Comparison of ENCODE assay signal across 16 cellular contexts in the genomic region with DNA sequence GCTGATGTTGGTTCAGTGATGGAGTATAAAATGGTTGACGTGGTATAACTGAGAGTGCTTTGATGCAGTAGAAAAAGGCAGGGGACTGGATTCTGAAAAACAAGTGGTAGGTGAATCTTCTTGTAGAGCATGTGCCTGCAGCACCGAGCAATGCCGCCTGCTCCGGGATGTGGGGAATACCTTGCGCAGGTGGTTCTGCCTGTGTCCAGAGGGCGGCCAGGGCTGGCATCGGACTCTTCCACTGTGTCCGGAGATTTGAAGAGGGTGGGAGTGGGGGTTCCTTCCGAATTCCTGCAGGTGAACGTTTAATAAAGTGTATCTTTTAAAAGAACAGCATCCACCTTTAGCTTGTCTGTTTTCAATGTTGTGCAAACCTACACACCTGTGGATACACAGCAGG.
DNase-seq lines count a peak whose midpoint lies in the region; ATAC-seq, FAIRE-seq and TF ChIP-seq lines count a peak whose summit lies in the region.
"Had no signal": no experiment of that assay in that cellular context is flagged by ENCODE, and none has a peak within 500 bp of the region (broad histone marks: within the 10 kb centered on the region; RNA-seq: fewer than 3 reads in every experiment).

No MANE protein-coding gene starts in this region.

- H3K4me3 ChIP-seq in mesodermal cell (ENCODE audit: extremely low read depth, insufficient read depth, low read length, poor library complexity, severe bottlenecking) (no peak overlapping the region), stomach (no peak overlapping the region)

- TF ChIP-seq POLR2A in stomach (IDR thresholded peaks at IDR 0.05): no peak

- in situ Hi-C loops in GM13977 (cut with MboI; ENCODE audit: low pct_unique_long_range_greater_than_20kb, low sequenced_read_pairs, unreplicated experiment): no loop called here

- ATAC-seq in HG02623 (IDR thresholded peaks at IDR 0.05; ENCODE audit: unreplicated experiment) (no peak), GM21717 (IDR thresholded peaks at IDR 0.05; ENCODE audit: unreplicated experiment) (no peak)
- ATAC-seq: activated T-cell treated with anti-CD3 and anti-CD28 coated beads, Interleukin-2, amount 50 U/mL, for 72 hours had no signal

- H3K4me1 ChIP-seq in mesodermal cell (ENCODE audit: control insufficient read depth, insufficient read depth, low read length, poor library complexity, severe bottlenecking): peaks cover 33% of the 10 kb centered on the region
- peaks cover 58 to 100% (median 80%) of the 10 kb centered on the region in 4 donors for H3K4me1 ChIP-seq in stomach

- intact Hi-C loops in stomach (cut with DNase I; ENCODE audit: low total_unique reads): no loop called here

- H3K9me3 ChIP-seq in mesodermal cell (ENCODE audit: control insufficient read depth, low read length) (no peaks in the 10 kb centered on the region), stomach (no peaks in the 10 kb centered on the region)

- peak; percentile 17 for DNase-seq in GM13977 (ENCODE audit: low spot score)
- DNase-seq in stomach: peak; percentile 25
- DNase-seq in T-helper 1 cell: no peak
- no peak for DNase-seq in urothelium cell line (ENCODE audit: low spot score)
- DNase-seq: activated T-cell treated with anti-CD3 and anti-CD28 coated beads, Interleukin-2, amount 50 U/mL, for 72 hours; brain microvascular endothelial cell; CD4-positive, alpha-beta memory T cell; DMS53; hippocampal formation; NCI-H1105 treated with DMSO at 0.1 percent for 48 hours; NCI-H2171; stimulated activated CD4-positive, alpha-beta T cell treated with anti-CD3 and anti-CD28 coated beads, Interleukin-4, amount 100 ng/mL, for 1 hour had no signal

- H3K27me3 ChIP-seq in stomach: no peaks in the 10 kb centered on the region
- H3K27me3 ChIP-seq: brain microvascular endothelial cell had no signal

- H3K27ac ChIP-seq in cingulate gyrus (ENCODE audit: low read depth, low read length) (peak overlapping the region; percentile 99), mesodermal cell (ENCODE audit: low read depth, low read length, severe bottlenecking) (peak overlapping the region; percentile 31), stomach (peak overlapping the region; percentile 37 to 91 (median 81))
- H3K27ac ChIP-seq: brain microvascular endothelial cell had no signal

- FAIRE-seq in urothelium cell line (lab: Jason Lieb, UNC): no peak

- H3K36me3 ChIP-seq in mesodermal cell (ENCODE audit: control insufficient read depth, insufficient read depth, low read length) (peaks cover 74% of the 10 kb centered on the region), stomach (peaks cover 35 to 48% (median 40%) of the 10 kb centered on the region in 4 donors)

- no peak for TF ChIP-seq EP300 in stomach (IDR thresholded peaks at IDR 0.05)

- no peak for TF ChIP-seq CTCF in GM13977 (IDR thresholded peaks at IDR 0.05; ENCODE audit: extremely low read depth, insufficient read depth, missing control alignments)
- no peak for TF ChIP-seq CTCF in stomach (IDR thresholded peaks at IDR 0.05)

- 95 to 96% methylated on average over 7 to 8 of the region's 10 CpGs for WGBS in mesodermal cell (ENCODE audit: insufficient coverage in 2 of 2), 2 experiments
- 52 to 74% (median 61%) methylated on average over 10 of the region's 10 CpGs for WGBS in stomach, 5 donors

Comparison
In these comparisons a context has a peak if more than half of its experiments do, and no peak if none do; other contexts are left out.
1. DNase-seq: peak in GM13977 (single experiment) and stomach (single experiment); none in T-helper 1 cell (0 of 5) and urothelium cell line (single experiment).
2. H3K27ac ChIP-seq: peak in every context shown above with its lines; median percentile 99 in cingulate gyrus; 81 in stomach; 31 in mesodermal cell.